ENCODE assay signal across 1 cellular context in the genomic region with DNA sequence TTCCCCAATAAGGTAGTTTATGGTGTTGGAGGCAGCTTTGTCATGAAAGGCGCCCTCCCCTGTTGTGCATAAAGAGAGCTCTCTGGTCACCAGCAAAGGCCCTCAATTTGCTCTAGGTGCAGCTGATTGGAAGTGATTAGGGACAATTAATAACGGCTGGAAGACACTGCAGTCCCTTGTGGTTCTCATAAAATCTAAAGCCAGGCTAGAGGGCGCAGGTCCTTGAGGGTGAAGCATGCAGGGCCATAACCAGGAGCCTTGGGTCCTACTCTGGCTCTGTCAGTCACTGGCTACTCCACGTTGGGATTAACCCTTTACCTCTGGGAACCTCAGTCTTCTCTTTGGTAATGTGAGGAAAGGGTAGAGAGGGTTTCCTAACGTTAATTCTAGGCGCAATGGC.
TF ChIP-seq lines count a peak whose summit lies in the region.

No MANE protein-coding gene starts in this region.

TF ChIP-seq in K562, 482 proteins besides CTCF, POLR2A, EP300 and RAD21 (continued from another document):
- TF ChIP-seq, protein P1, sequence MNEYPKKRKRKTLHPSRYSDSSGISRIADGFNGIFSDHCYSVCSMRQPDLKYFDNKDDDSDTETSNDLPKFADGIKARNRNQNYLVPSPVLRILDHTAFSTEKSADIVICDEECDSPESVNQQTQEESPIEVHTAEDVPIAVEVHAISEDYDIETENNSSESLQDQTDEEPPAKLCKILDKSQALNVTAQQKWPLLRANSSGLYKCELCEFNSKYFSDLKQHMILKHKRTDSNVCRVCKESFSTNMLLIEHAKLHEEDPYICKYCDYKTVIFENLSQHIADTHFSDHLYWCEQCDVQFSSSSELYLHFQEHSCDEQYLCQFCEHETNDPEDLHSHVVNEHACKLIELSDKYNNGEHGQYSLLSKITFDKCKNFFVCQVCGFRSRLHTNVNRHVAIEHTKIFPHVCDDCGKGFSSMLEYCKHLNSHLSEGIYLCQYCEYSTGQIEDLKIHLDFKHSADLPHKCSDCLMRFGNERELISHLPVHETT (CRISPR knock-in tag; conservative IDR thresholded peaks at IDR 0.05 in 1 of 2, IDR thresholded peaks at IDR 0.05 in 1 of 2) = no peak
- TF ChIP-seq E2F3 (CRISPR knock-in tag; IDR thresholded peaks at IDR 0.05) (no peak), DIDO1 (tag; IDR thresholded peaks at IDR 0.05; ENCODE audit: low read depth) (no peak), MYC (IDR thresholded peaks at IDR 0.05; ENCODE audit: low read depth, low read length) (no peak), MYC (CRISPR knock-in tag; IDR thresholded peaks at IDR 0.05; ENCODE audit: borderline replicate concordance, low read depth) (no peak)
- TF ChIP-seq, protein P2, sequence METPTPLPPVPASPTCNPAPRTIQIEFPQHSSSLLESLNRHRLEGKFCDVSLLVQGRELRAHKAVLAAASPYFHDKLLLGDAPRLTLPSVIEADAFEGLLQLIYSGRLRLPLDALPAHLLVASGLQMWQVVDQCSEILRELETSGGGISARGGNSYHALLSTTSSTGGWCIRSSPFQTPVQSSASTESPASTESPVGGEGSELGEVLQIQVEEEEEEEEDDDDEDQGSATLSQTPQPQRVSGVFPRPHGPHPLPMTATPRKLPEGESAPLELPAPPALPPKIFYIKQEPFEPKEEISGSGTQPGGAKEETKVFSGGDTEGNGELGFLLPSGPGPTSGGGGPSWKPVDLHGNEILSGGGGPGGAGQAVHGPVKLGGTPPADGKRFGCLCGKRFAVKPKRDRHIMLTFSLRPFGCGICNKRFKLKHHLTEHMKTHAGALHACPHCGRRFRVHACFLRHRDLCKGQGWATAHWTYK (CRISPR knock-in tag; IDR thresholded peaks at IDR 0.05) = no peak
